ENCODE assay signal across 18 cellular contexts in genomic region chr1:178127482-178127881, GRCh38. TPM values are rescaled to one million over a fixed set of nuclear protein-coding genes. Genes with fewer than 3 reads are reported as not detected.
DNase-seq lines count a peak whose midpoint lies in the region; ATAC-seq and TF ChIP-seq lines count a peak whose summit lies in the region.
"Had no signal": no experiment of that assay in that cellular context is flagged by ENCODE, and none has a peak within 500 bp of the region (broad histone marks: within the 10 kb centered on the region; RNA-seq: fewer than 3 reads in every experiment).

No MANE protein-coding gene starts in this region.

- peaks cover 57% of the 10 kb centered on the region for H3K4me1 Mint-ChIP-seq in Calu3 (ENCODE audit: low read depth, unreplicated experiment)
- H3K4me1 Mint-ChIP-seq in activated T-helper 2 cell treated with anti-CD3 and anti-CD28 coated beads, Interferon-gamma antibody, Interleukin-2, Interleukin-4, amounts not matched to agents 10 μg/mL and 5 μg/mL and 100 μg/mL, durations not matched to agents 14 hours and 24 hours and 36 hours (ENCODE audit: low read depth): no peaks in the 10 kb centered on the region
- H3K4me1 Mint-ChIP-seq: CD8-positive, alpha-beta memory T cell; natural killer cell had no signal

- TF ChIP-seq POLR2A in esophagus squamous epithelium (IDR thresholded peaks at IDR 0.05): no peak

- TSS peak; percentile 59 for BruUV-seq in Calu3 (replicated peaks; lab: Mats Ljungman, UMichigan)

- no peaks in the 10 kb centered on the region for H3K27me3 Mint-ChIP-seq in Calu3 (ENCODE audit: unreplicated experiment)
- H3K27me3 Mint-ChIP-seq in activated T-helper 2 cell treated with anti-CD3 and anti-CD28 coated beads, Interferon-gamma antibody, Interleukin-2, Interleukin-4, amounts not matched to agents 10 μg/mL and 5 μg/mL and 100 μg/mL, durations not matched to agents 14 hours and 24 hours and 36 hours (ENCODE audit: low read depth): no peaks in the 10 kb centered on the region
- H3K27me3 Mint-ChIP-seq: CD8-positive, alpha-beta memory T cell had no signal

- H3K4me3 ChIP-seq in SJSA1: no peak overlapping the region
- no peak overlapping the region for H3K4me3 ChIP-seq in esophagus squamous epithelium
- H3K4me3 ChIP-seq in skeletal muscle satellite cell (ENCODE audit: low read length): peak overlapping the region; percentile 47

- H3K27ac Mint-ChIP-seq in Calu3 (ENCODE audit: unreplicated experiment): peak overlapping the region; percentile 92
- no peak overlapping the region for H3K27ac Mint-ChIP-seq in activated T-helper 2 cell treated with anti-CD3 and anti-CD28 coated beads, Interferon-gamma antibody, Interleukin-2, Interleukin-4, amounts not matched to agents 10 μg/mL and 5 μg/mL and 100 μg/mL, durations not matched to agents 14 hours and 24 hours and 36 hours
- H3K27ac Mint-ChIP-seq: CD8-positive, alpha-beta memory T cell; natural killer cell; T-helper 1 cell treated with Interleukin-12 subunit alpha and Interleukin-12 subunit beta and Interleukin-4 antibody, amounts not matched to agents 30 μg/mL and 1 μg/mL, for 36 hours had no signal

- no peaks in the 10 kb centered on the region for H3K9me3 Mint-ChIP-seq in Calu3 (ENCODE audit: low read depth, unreplicated experiment)
- no peaks in the 10 kb centered on the region for H3K9me3 Mint-ChIP-seq in activated T-helper 2 cell treated with anti-CD3 and anti-CD28 coated beads, Interferon-gamma antibody, Interleukin-2, Interleukin-4, amounts not matched to agents 10 μg/mL and 5 μg/mL and 100 μg/mL, durations not matched to agents 14 hours and 24 hours and 36 hours
- H3K9me3 Mint-ChIP-seq: natural killer cell; T-helper 1 cell treated with Interleukin-12 subunit alpha and Interleukin-12 subunit beta and Interleukin-4 antibody, amounts not matched to agents 30 μg/mL and 1 μg/mL, for 36 hours had no signal

- no peaks in the 10 kb centered on the region for H3K27me3 ChIP-seq in SJSA1 (replicated peaks)
- H3K27me3 ChIP-seq in esophagus squamous epithelium: no peaks in the 10 kb centered on the region
- no peaks in the 10 kb centered on the region for H3K27me3 ChIP-seq in skeletal muscle satellite cell (ENCODE audit: control insufficient read depth, insufficient read depth, low read length)

- peak overlapping the region; percentile 76 for H3K9ac ChIP-seq in skeletal muscle satellite cell (ENCODE audit: low read depth, low read length)

- no peak for ATAC-seq in GM21717 (IDR thresholded peaks at IDR 0.05; ENCODE audit: unreplicated experiment)
- ATAC-seq: natural killer cell had no signal

- CTCF ChIA-PET in Calu3 (lab: Charles Lee): interaction anchor here (1.5 kb wide), 2 partner anchors 26 to 33 kb away, joined by 3 read pairs; no protein-coding TSS in a partner anchor

- peak overlapping the region; percentile 73 for H3K4me2 ChIP-seq in skeletal muscle satellite cell (ENCODE audit: low read length)

- peaks cover 8% of the 10 kb centered on the region for H3K36me3 Mint-ChIP-seq in Calu3 (ENCODE audit: insufficient read depth, unreplicated experiment)
- H3K36me3 Mint-ChIP-seq in activated T-helper 2 cell treated with anti-CD3 and anti-CD28 coated beads, Interferon-gamma antibody, Interleukin-2, Interleukin-4, amounts not matched to agents 10 μg/mL and 5 μg/mL and 100 μg/mL, durations not matched to agents 14 hours and 24 hours and 36 hours (ENCODE audit: low read depth): no peaks in the 10 kb centered on the region
- H3K36me3 Mint-ChIP-seq: CD8-positive, alpha-beta memory T cell; natural killer cell had no signal

- peak overlapping the region; percentile 54 for H3K4me3 Mint-ChIP-seq in Calu3 (ENCODE audit: low read depth, unreplicated experiment)
- H3K4me3 Mint-ChIP-seq in activated T-helper 2 cell treated with anti-CD3 and anti-CD28 coated beads, Interferon-gamma antibody, Interleukin-2, Interleukin-4, amounts not matched to agents 10 μg/mL and 5 μg/mL and 100 μg/mL, durations not matched to agents 14 hours and 24 hours and 36 hours (ENCODE audit: low read depth): no peak overlapping the region
- H3K4me3 Mint-ChIP-seq: CD8-positive, alpha-beta memory T cell; natural killer cell; T-helper 1 cell treated with Interleukin-12 subunit alpha and Interleukin-12 subunit beta and Interleukin-4 antibody, amounts not matched to agents 30 μg/mL and 1 μg/mL, for 36 hours had no signal

- H3K36me3 ChIP-seq in SJSA1: no peaks in the 10 kb centered on the region; the same call in 1 of the 2 replicates
- no peaks in the 10 kb centered on the region for H3K36me3 ChIP-seq in esophagus squamous epithelium
- no peaks in the 10 kb centered on the region for H3K36me3 ChIP-seq in skeletal muscle satellite cell (ENCODE audit: insufficient read depth, low read length)

- H3K27ac ChIP-seq in SJSA1 (peak overlapping the region; percentile 81), esophagus squamous epithelium (peak overlapping the region in 3 of 4 donors; percentile 36 to 65 (median 45))

- DNase-seq in Calu3 (no peak), SJSA1 (ENCODE audit: low read depth in 1 of 2, low spot score in 2 of 2) (no peak), esophagus squamous epithelium (lab: John Stamatoyannopoulos, UW) (no peak), T-helper 2 cell (no peak), NCI-H1092 (lab: John Stamatoyannopoulos, UW) (no peak)
- no peak for DNase-seq in activated T-helper 2 cell treated with anti-CD3 and anti-CD28 coated beads, Interferon-gamma antibody, Interleukin-2, Interleukin-4, amounts not matched to agents 10 μg/mL and 5 μg/mL and 100 μg/mL, durations not matched to agents 14 hours and 24 hours and 36 hours (ENCODE audit: low spot score)
- DNase-seq: activated CD4-positive, alpha-beta T cell treated with anti-CD3 and anti-CD28 coated beads, Interleukin-2, amount 50 U/mL, for 1 hour; activated gamma-delta T cell treated with Interleukin-2 at 50 U/mL for 16 hours; CD8-positive, alpha-beta memory T cell; effector CD8-positive, alpha-beta T cell; natural killer cell; NCI-H1417 treated with DMSO at 0.1 percent for 48 hours; NCI-H526; posterior cingulate gyrus; SIG-M5 had no signal

- TF ChIP-seq CTCF in Calu3 (IDR thresholded peaks at IDR 0.05; ENCODE audit: unreplicated experiment) (no peak), esophagus squamous epithelium (IDR thresholded peaks at IDR 0.05) (peak in 1 of 6 experiments; percentile 33)

- no peaks in the 10 kb centered on the region for H3K9me3 ChIP-seq in SJSA1 (replicated peaks)
- H3K9me3 ChIP-seq in esophagus squamous epithelium: no peaks in the 10 kb centered on the region
- no peaks in the 10 kb centered on the region for H3K9me3 ChIP-seq in skeletal muscle satellite cell (replicated peaks; ENCODE audit: low read length)

- peaks cover 27% of the 10 kb centered on the region for H3K4me1 ChIP-seq in SJSA1 (replicated peaks)
- peaks cover 0 to 16% (median 13%) of the 10 kb centered on the region in 3 donors for H3K4me1 ChIP-seq in esophagus squamous epithelium
- peaks cover 57% of the 10 kb centered on the region for H3K4me1 ChIP-seq in skeletal muscle satellite cell (ENCODE audit: control insufficient read depth, insufficient read depth, low read length)

- intact Hi-C loops in Calu3 (cut with micrococcal nuclease; ENCODE audit: unreplicated experiment): loop anchor here (2.0 to 5.0 kb wide), 2 partner anchors 33 to 110 kb away; partner anchors contain the start of gene RASAL2
- intact Hi-C loops in esophagus squamous epithelium (cut with DNase I): no loop called here
- intact Hi-C loops in activated T-helper 2 cell treated with anti-CD3 and anti-CD28 coated beads, Interferon-gamma antibody, Interleukin-2, Interleukin-4, amounts not matched to agents 10 μg/mL and 5 μg/mL and 100 μg/mL, durations not matched to agents 14 hours and 24 hours and 36 hours (cut with micrococcal nuclease): no loop called here

RNA-seq across cellular contexts. Expression of gene RASAL2, which starts 33.6 kb away (rescaled TPM):
- total RNA-seq in Calu3 (2022) (29.7 and 32.4 TPM in 2 replicates), esophagus squamous epithelium (10 to 100 TPM; 20.4 to 29.8 (median 25.5) TPM)
- total RNA-seq in SJSA1 (2014; rRNA removed; shearing (Covaris generic)): 15.0 and 25.4 TPM in 2 replicates
- 36.2 and 36.3 TPM in 2 replicates for total RNA-seq in skeletal muscle satellite cell (2012; rRNA removed)
- 0.37 and 0.43 TPM in 2 replicates for total RNA-seq in activated T-helper 2 cell treated with anti-CD3 and anti-CD28 coated beads, Interferon-gamma antibody, Interleukin-2, Interleukin-4, amounts not matched to agents 10 μg/mL and 5 μg/mL and 100 μg/mL, durations not matched to agents 14 hours and 24 hours and 36 hours

Comparison
In these comparisons a context has a peak if more than half of its experiments do, and no peak if none do; other contexts are left out.
1. RNA of gene RASAL2, which starts 33.6 kb away (total RNA-seq): 29.7 to 32.4 TPM in Calu3, 20.4 to 29.8 TPM in esophagus squamous epithelium and 15.0 to 25.4 TPM in SJSA1; 0.37 to 0.43 TPM in activated T-helper 2 cell treated with anti-CD3 and anti-CD28 coated beads, Interferon-gamma antibody, Interleukin-2, Interleukin-4, amounts not matched to agents 10 μg/mL and 5 μg/mL and 100 μg/mL, durations not matched to agents 14 hours and 24 hours and 36 hours; every median in the first group is over 10 times any median in the second.